15 cellular contexts compared by ENCODE assay signal in genomic region chr6:18226451-18226850, GRCh38. TPM values are rescaled to one million over a fixed set of nuclear protein-coding genes. Genes with fewer than 3 reads are reported as not detected.
DNase-seq lines count a peak whose midpoint lies in the region; ATAC-seq and TF ChIP-seq lines count a peak whose summit lies in the region.
"Had no signal": no experiment of that assay in that cellular context is flagged by ENCODE, and none has a peak within 500 bp of the region (broad histone marks: within the 10 kb centered on the region; RNA-seq: fewer than 3 reads in every experiment).

No MANE protein-coding gene starts in this region.

- H3K4me3 ChIP-seq in fibroblast of mammary gland (ENCODE audit: control insufficient read depth, low read depth, low read length), result no peak overlapping the region
- H3K4me3 ChIP-seq in trophoblast cell (ENCODE audit: low read depth, low read length), result no peak overlapping the region
- H3K4me3 ChIP-seq: transverse colon had no signal

- no peak overlapping the region for H3K9ac ChIP-seq in trophoblast cell (ENCODE audit: low read length)

- H2AK5ac ChIP-seq in trophoblast cell (ENCODE audit: low read length), result no peak overlapping the region

- no peak overlapping the region for H2BK120ac ChIP-seq in trophoblast cell (ENCODE audit: insufficient read depth, low read length, poor library complexity)

- H4K12ac ChIP-seq in trophoblast cell (ENCODE audit: low read depth, low read length), result no peak overlapping the region

- H3K23ac ChIP-seq in trophoblast cell (ENCODE audit: low read length), result no peak overlapping the region

- H2BK12ac ChIP-seq in trophoblast cell (ENCODE audit: low read length), result no peak overlapping the region

- DNase-seq in NCI-H82 (lab: John Stamatoyannopoulos, UW) (peak; percentile 21), NCI-H82 treated with DMSO at 0.1 percent for 48 hours (lab: John Stamatoyannopoulos, UW; ENCODE audit: unreplicated experiment) (no peak), RPMI7951 (ENCODE audit: low read depth) (peak; percentile 87), fibroblast of mammary gland (ENCODE audit: low read depth) (peak; percentile 47), trophoblast cell (peak; percentile 94 to 99), kidney glomerular epithelial cell (lab: John Stamatoyannopoulos, UW) (no peak), OCI-M2 (lab: John Stamatoyannopoulos, UW; ENCODE audit: unreplicated experiment) (no peak)
- DNase-seq: 8988T, activated B cell treated with CpG ODN at 0.5 μM for 24 hours, anterior cingulate cortex, DMS 273 treated with DMSO at 0.1 percent for 48 hours, hypothalamus, NCI-H2107, transverse colon had no signal

- no peak overlapping the region for H4K8ac ChIP-seq in trophoblast cell (ENCODE audit: low read depth, low read length)

- no CpG with 5 or more reads among the region's 2 CpGs for WGBS in trophoblast cell (ENCODE audit: extremely low coverage, insufficient coverage, insufficient read length)

- H3K27me3 ChIP-seq in trophoblast cell (ENCODE audit: insufficient read depth, low read length), result no peaks in the 10 kb centered on the region
- H3K27me3 ChIP-seq: transverse colon had no signal

- H3K9me3 ChIP-seq in trophoblast cell (ENCODE audit: insufficient read depth, low read depth, low read length), result peaks cover 4% of the 10 kb centered on the region
- H3K9me3 ChIP-seq: transverse colon had no signal

- no peak overlapping the region for H3K27ac ChIP-seq in trophoblast cell (ENCODE audit: low read depth, low read length)
- H3K27ac ChIP-seq: transverse colon had no signal

- peaks cover 8 to 16% of the 10 kb centered on the region in 2 experiments for H3K36me3 ChIP-seq in trophoblast cell (ENCODE audit: control insufficient read depth in 1 of 2, insufficient read depth in 2 of 2, low read length in 2 of 2)

- TF ChIP-seq CTCF in fibroblast of mammary gland (conservative IDR thresholded peaks at IDR 0.05; ENCODE audit: control insufficient read depth, insufficient read depth, low read depth, low read length), result no peak

- H2BK5ac ChIP-seq in trophoblast cell (ENCODE audit: low read depth, low read length, poor library complexity), result no peak overlapping the region

- no peak overlapping the region for H3K4ac ChIP-seq in trophoblast cell (ENCODE audit: low read depth, low read length)

- H3K4me2 ChIP-seq in trophoblast cell (ENCODE audit: low read length), result no peak overlapping the region

- H3K79me1 ChIP-seq in trophoblast cell (ENCODE audit: low read length), result no peaks in the 10 kb centered on the region

- no peaks in the 10 kb centered on the region for H3K4me1 ChIP-seq in trophoblast cell (ENCODE audit: control insufficient read depth in 1 of 2, insufficient read depth in 2 of 2, low read length in 2 of 2)
- H3K4me1 ChIP-seq: transverse colon had no signal

- no peak overlapping the region for H3K18ac ChIP-seq in trophoblast cell (ENCODE audit: low read length)

- no peak overlapping the region for H2AFZ ChIP-seq in trophoblast cell (ENCODE audit: insufficient read depth, low read length, poor library complexity)

- ATAC-seq in GM21786 (IDR thresholded peaks at IDR 0.05; ENCODE audit: unreplicated experiment), result no peak

- H3K14ac ChIP-seq in trophoblast cell (ENCODE audit: low read length), result no peak overlapping the region

- no peaks in the 10 kb centered on the region for H3K79me2 ChIP-seq in trophoblast cell (ENCODE audit: control insufficient read depth, insufficient read depth, low read length, poor library complexity)

- H4K91ac ChIP-seq in trophoblast cell (ENCODE audit: low read depth, low read length), result no peak overlapping the region

RNA-seq across cellular contexts. Expression of gene DEK, which starts 37.9 kb away (rescaled TPM):
- 190 and 227 TPM in 2 replicates for total RNA-seq in RPMI7951 (2014; rRNA removed; shearing (Covaris generic))
- 71.5 and 79.3 TPM in 2 replicates for polyA plus RNA-seq in trophoblast cell (2013)

Comparison
In these comparisons a context has a peak if more than half of its experiments do, and no peak if none do; other contexts are left out.
1. DNase-seq: peak in NCI-H82 (single experiment), RPMI7951 (single experiment), fibroblast of mammary gland (single experiment) and trophoblast cell (2 of 2); none in NCI-H82 treated with DMSO at 0.1 percent for 48 hours (single experiment), kidney glomerular epithelial cell (single experiment) and OCI-M2 (single experiment).